In the genomic region with DNA sequence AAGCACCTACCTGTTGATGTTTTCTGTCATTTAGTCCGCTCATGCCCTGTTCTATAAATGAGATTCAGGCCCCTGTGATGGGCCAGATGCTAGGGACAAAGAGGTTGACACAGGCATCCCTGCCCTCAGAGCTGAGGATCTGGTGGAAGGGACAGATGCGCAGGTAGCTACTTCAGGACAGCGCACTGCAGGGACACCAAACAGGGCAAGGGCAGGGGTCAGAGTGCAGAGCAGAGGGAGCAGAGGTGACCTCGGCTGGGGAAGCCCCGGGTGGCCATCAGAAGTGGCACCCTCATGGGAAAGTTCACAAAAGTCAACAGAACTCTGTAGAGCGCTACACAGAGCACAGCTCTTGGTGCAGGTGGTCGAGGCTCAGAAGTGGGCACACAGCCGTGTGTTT, we compare ENCODE assay signal across 20 cellular contexts. TPM values are rescaled to one million over a fixed set of nuclear protein-coding genes. Genes with fewer than 3 reads are reported as not detected.
DNase-seq lines count a peak whose midpoint lies in the region; ATAC-seq, FAIRE-seq and TF ChIP-seq lines count a peak whose summit lies in the region.
"Had no signal": no experiment of that assay in that cellular context is flagged by ENCODE, and none has a peak within 500 bp of the region (broad histone marks: within the 10 kb centered on the region; RNA-seq: fewer than 3 reads in every experiment).

No MANE protein-coding gene starts in this region.

- no peak overlapping the region for H3K14ac ChIP-seq in H1 (ENCODE audit: insufficient read length)

- H2AFZ ChIP-seq in H1 (ENCODE audit: low read length) = no peak overlapping the region
- no peak overlapping the region for H2AFZ ChIP-seq in neural cell (ENCODE audit: low read depth, low read length)

- H3K27me3 ChIP-seq in right cardiac atrium (ENCODE audit: control insufficient read depth, insufficient read depth) = no peaks in the 10 kb centered on the region
- peaks cover 0 to 3% (median 2%) of the 10 kb centered on the region in 4 experiments; a peak in 3 of 7 replicates for H3K27me3 ChIP-seq in H1 (replicated peaks in 1 of 4; ENCODE audit: control insufficient read depth in 3 of 4, extremely low read depth in 1 of 4, insufficient read depth in 3 of 4, low read length in 3 of 4)
- H3K27me3 ChIP-seq in neural cell (ENCODE audit: insufficient read depth, low read depth, low read length) = no peaks in the 10 kb centered on the region
- H3K27me3 ChIP-seq in uterus = no peaks in the 10 kb centered on the region
- H3K27me3 ChIP-seq: foreskin keratinocyte had no signal

- no peak for TF ChIP-seq CTCF in H1 (IDR thresholded peaks at IDR 0.05; ENCODE audit: control extremely low read depth in 1 of 3, insufficient read depth in 1 of 3, low read depth in 1 of 3, low read length in 3 of 3)
- TF ChIP-seq CTCF in neural cell (IDR thresholded peaks at IDR 0.05; ENCODE audit: poor library complexity, severe bottlenecking) = no peak
- TF ChIP-seq CTCF in uterus (IDR thresholded peaks at IDR 0.05) = no peak

- TF ChIP-seq RAD21 in H1 (IDR thresholded peaks at IDR 0.05 in 1 of 2, conservative IDR thresholded peaks at IDR 0.05 in 1 of 2; ENCODE audit: low read depth in 2 of 2, low read length in 2 of 2) (no peak), neural cell (conservative IDR thresholded peaks at IDR 0.05) (no peak)

- no peak overlapping the region for H2BK5ac ChIP-seq in H1 (ENCODE audit: low read depth, low read length)

- peak overlapping the region; percentile 63; the same call in 1 of the 2 replicates for H2BK12ac ChIP-seq in H1 (ENCODE audit: low read depth, low read length)

- intact Hi-C loops in Right ventricle myocardium superior (cut with DNase I) = loop anchor here (10.0 kb wide), 1 partner anchor 65 kb away; no protein-coding TSS in a partner anchor
- intact Hi-C loops in right cardiac atrium (cut with DNase I) = loop anchor here in 1 of 4 donors (10.0 kb wide), 2 partner anchors 65 to 145 kb away; no protein-coding TSS in a partner anchor
- intact Hi-C loops in uterus (cut with DNase I; ENCODE audit: low total_unique reads) = loop anchor here (10.0 kb wide), 1 partner anchor 75 kb away; a partner anchor contains a TSS

- TF ChIP-seq EP300 in H1 (IDR thresholded peaks at IDR 0.05; ENCODE audit: borderline replicate concordance in 1 of 2, low read depth in 2 of 2, low read length in 2 of 2) (no peak), neural cell (conservative IDR thresholded peaks at IDR 0.05; ENCODE audit: poor library complexity, severe bottlenecking) (no peak)

- H3K4me2 ChIP-seq in H1 (ENCODE audit: insufficient read depth in 1 of 2, low read depth in 2 of 2, low read length in 2 of 2) (peak overlapping the region in 1 of 2 experiments; percentile 95; a peak in 2 of 4 replicates), neural cell (ENCODE audit: low read length) (no peak overlapping the region)

- no peak overlapping the region for H3K56ac ChIP-seq in H1 (replicated peaks; ENCODE audit: insufficient read length, low read depth, low read length)

- no peak overlapping the region for H2BK20ac ChIP-seq in H1 (ENCODE audit: low read length)

- no peak overlapping the region for H3K23ac ChIP-seq in H1 (ENCODE audit: insufficient read length)

- no peaks in the 10 kb centered on the region for H3K9me2 ChIP-seq in neural cell (ENCODE audit: insufficient read depth, low read length)

- H3K9me3 ChIP-seq in right cardiac atrium (ENCODE audit: control insufficient read depth, low read length) (no peaks in the 10 kb centered on the region), H1 (ENCODE audit: insufficient read depth in 2 of 2, low read depth in 1 of 2, low read length in 1 of 2) (no peaks in the 10 kb centered on the region), neural cell (ENCODE audit: low read length) (no peaks in the 10 kb centered on the region), uterus (no peaks in the 10 kb centered on the region)
- H3K9me3 ChIP-seq: left ventricle myocardium inferior, prostate gland had no signal

- TF ChIP-seq POLR2A in H1 (IDR thresholded peaks at IDR 0.05; ENCODE audit: control extremely low read depth in 1 of 2, low read depth in 2 of 2, low read length in 2 of 2) (no peak), uterus (IDR thresholded peaks at IDR 0.05) (no peak)

- H3K27ac ChIP-seq in right cardiac atrium (ENCODE audit: low read length) (no peak overlapping the region), H1 (ENCODE audit: low read depth, low read length) (no peak overlapping the region), neural cell (ENCODE audit: low read length) (peak overlapping the region; percentile 85), uterus (peak overlapping the region; percentile 82 to 84)
- H3K27ac ChIP-seq: foreskin keratinocyte had no signal

- H3K4me1 ChIP-seq in right cardiac atrium (ENCODE audit: control insufficient read depth, insufficient read depth, low read length) (peaks cover 2% of the 10 kb centered on the region), H1 (replicated peaks in 1 of 4; ENCODE audit: control insufficient read depth in 3 of 4, insufficient read depth in 4 of 4, low read length in 3 of 4) (peaks cover 15 to 29% (median 22%) of the 10 kb centered on the region in 4 experiments), uterus (peaks cover 2 to 17% of the 10 kb centered on the region in 2 donors)

- H3K79me2 ChIP-seq in H1 (ENCODE audit: control insufficient read depth in 1 of 2, insufficient read depth in 2 of 2, low read length in 2 of 2) (no peaks in the 10 kb centered on the region), neural cell (replicated peaks; ENCODE audit: insufficient read depth, low read length) (peaks cover 29% of the 10 kb centered on the region)

- H3K36me3 ChIP-seq in H1 (ENCODE audit: control insufficient read depth in 2 of 4, insufficient read depth in 4 of 4, low read length in 3 of 4) (peaks cover 0 to 6% (median 0%) of the 10 kb centered on the region in 4 experiments; a peak in 1 of 8 replicates), neural cell (ENCODE audit: insufficient read depth, low read length) (no peaks in the 10 kb centered on the region), uterus (no peaks in the 10 kb centered on the region)

- H2BK120ac ChIP-seq in H1 (replicated peaks; ENCODE audit: low read depth, low read length) = no peak overlapping the region

- H3K23me2 ChIP-seq in H1 (ENCODE audit: low read depth, low read length) = peaks cover 12% of the 10 kb centered on the region

- peak; percentile 22 for DNase-seq in Right ventricle myocardium superior
- DNase-seq in right cardiac atrium = no peak
- DNase-seq in H1 (ENCODE audit: low read depth in 1 of 2, low spot score in 2 of 2) = no peak
- no peak for DNase-seq in uterus
- DNase-seq in HK-2 (ENCODE audit: unreplicated experiment) = no peak
- DNase-seq in DMS79 (lab: John Stamatoyannopoulos, UW) = no peak
- DNase-seq: activated B cell treated with CpG ODN at 0.5 μM for 24 hours; aorta; CD4-positive, alpha-beta T cell; DMS79 treated with DMSO at 0.1 percent for 48 hours; foreskin keratinocyte; left ventricle myocardium inferior; NCI-H146; NCI-H226; stimulated activated CD4-positive, alpha-beta T cell treated with anti-CD3 and anti-CD28 coated beads, Interleukin-12 subunit alpha, Interleukin-12 subunit beta, amount 100 ng/mL, for 4 hours; stimulated activated naive CD4-positive, alpha-beta T cell treated with Interleukin-2 at 50 U/mL for 16 hours had no signal

- 91% methylated on average over 8 of the region's 8 CpGs for WGBS in right cardiac atrium
- WGBS in H1 (ENCODE audit: extremely low coverage in 1 of 2, insufficient coverage in 1 of 2, insufficient read length in 1 of 2, insufficient replicate concordance in 2 of 2, low coverage in 1 of 2, low lambda C conversion rate in 2 of 2, missing lambda C conversion rate in 1 of 2), 2 experiments = 83% methylated on average over 8 of the region's 8 CpGs; no CpG with 5 or more reads in 1 of the 2 experiments

- CTCF ChIA-PET in H1 (lab: Charles Lee; ENCODE audit: partially characterized antibody) = interaction anchor here (0.6 to 1.6 kb wide), 5 partner anchors 9 to 103 kb away, joined by 3 to 10 read pairs (median 3); no protein-coding TSS in a partner anchor

- H4K91ac ChIP-seq in H1 (replicated peaks; ENCODE audit: insufficient read length, low read length) = no peak overlapping the region

- no peak overlapping the region for H3K4me3 ChIP-seq in right cardiac atrium (ENCODE audit: low read length)
- no peak overlapping the region for H3K4me3 ChIP-seq in H1 (ENCODE audit: extremely low read depth in 1 of 4, insufficient read depth in 2 of 4, low read depth in 3 of 4, low read length in 4 of 4)
- H3K4me3 ChIP-seq in neural cell (ENCODE audit: low read length) = no peak overlapping the region
- H3K4me3 ChIP-seq in uterus = no peak overlapping the region
- H3K4me3 ChIP-seq: left ventricle myocardium inferior, prostate gland had no signal

- H2BK15ac ChIP-seq in H1 (ENCODE audit: low read length) = no peak overlapping the region

- H4K20me1 ChIP-seq in H1 (replicated peaks in 1 of 2; ENCODE audit: control insufficient read depth in 1 of 2, insufficient read depth in 2 of 2, low read length in 2 of 2) (peaks cover 4% of the 10 kb centered on the region in 2 experiments), neural cell (ENCODE audit: insufficient read depth) (no peaks in the 10 kb centered on the region)

- no peaks in the 10 kb centered on the region for H3F3A ChIP-seq in neural cell (ENCODE audit: insufficient read depth, low read length, poor library complexity, severe bottlenecking)

- no peak overlapping the region for H4K5ac ChIP-seq in H1 (ENCODE audit: insufficient read length, low read depth, low read length)

- H3K79me1 ChIP-seq in H1 (ENCODE audit: low read depth, low read length) = peaks cover 2% of the 10 kb centered on the region; the same call in 1 of the 2 replicates

- H4K8ac ChIP-seq in H1 (ENCODE audit: extremely low read depth, insufficient read depth, low read length) = no peak overlapping the region; the same call in 1 of the 2 replicates

- H3K9ac ChIP-seq in H1 (replicated peaks in 1 of 4; ENCODE audit: extremely low read depth in 1 of 4, low read depth in 3 of 4, low read length in 3 of 4) (no peak overlapping the region), neural cell (ENCODE audit: low read length) (peak overlapping the region; percentile 95)

- POLR2A ChIA-PET in H1 (lab: Charles Lee; ENCODE audit: partially characterized antibody) = interaction anchor here (0.9 to 3.4 kb wide), 6 partner anchors 10 to 66 kb away, joined by 3 to 11 read pairs (median 3); a partner anchor contains a TSS

- H2AK5ac ChIP-seq in H1 (ENCODE audit: low read depth, low read length) = peak overlapping the region; percentile 25; the same call in 1 of the 2 replicates

- no peak for FAIRE-seq in H1 (lab: Jason Lieb, UNC)
- FAIRE-seq: endothelial cell of umbilical vein had no signal

- no peak overlapping the region for H3K4ac ChIP-seq in H1 (replicated peaks; ENCODE audit: insufficient read length, low read depth, low read length)

- no peak for ATAC-seq in Right ventricle myocardium superior (ENCODE audit: poor library complexity)
- ATAC-seq in right cardiac atrium = no peak
- no peak for ATAC-seq in HG03520 (IDR thresholded peaks at IDR 0.05; ENCODE audit: unreplicated experiment)
- ATAC-seq: foreskin keratinocyte had no signal

- H3K18ac ChIP-seq in H1 (ENCODE audit: extremely low read depth, low read length) = no peak overlapping the region

RNA-seq across cellular contexts. Expression of a gene that starts 5.6 kb away (rescaled TPM):
- total RNA-seq in Right ventricle myocardium superior = 12.9 TPM
- 10 to 100 TPM; 25.6 to 36.3 (median 30.0) TPM for total RNA-seq in right cardiac atrium
- polyA plus RNA-seq in right cardiac atrium = 18.0 TPM
- total RNA-seq in H1 (2021; fragmentation: NEBNext Ultra II Directional; extraction: Animal tissue kit (Norgen Biotek cat#: 25700)) = 52.7 and 55.1 TPM in 2 replicates
- polyA plus RNA-seq in H1 (2011; rRNA removed) = 15.8 and 23.3 TPM in 2 replicates
- 23.1 TPM for polyA plus RNA-seq in H1 (2011; cell fraction: cytosol; rRNA removed)
- 16.1 TPM for polyA plus RNA-seq in H1 (2011; cell fraction: nucleus; rRNA removed)
- 44.2 to 49.8 TPM (median 48.1 TPM) in 4 replicates for polyA plus RNA-seq in H1 (2012, experiment 1 of 2)
- 34.1 TPM for polyA plus RNA-seq in H1 (2012, experiment 2 of 2)
- 29.7 TPM for polyA plus RNA-seq in H1 (2013, experiment 1 of 2)
- 29.0 TPM for polyA plus RNA-seq in H1 (2013, experiment 2 of 2)
- polyA minus RNA-seq in H1 (2011; rRNA and poly(A)+ RNA removed) = 10.0 and 14.9 TPM in 2 replicates
- polyA minus RNA-seq in H1 (2011; cell fraction: cytosol; rRNA and poly(A)+ RNA removed) = 14.5 TPM
- polyA minus RNA-seq in H1 (2011; cell fraction: nucleus; rRNA and poly(A)+ RNA removed) = 12.4 TPM
- polyA plus RNA-seq in neural cell = 191 and 205 TPM in 2 replicates
- 189 and 190 TPM in 2 replicates for polyA minus RNA-seq in neural cell
- 10 to 100 TPM; 12.6 to 58.0 (median 39.4) TPM for total RNA-seq in uterus

Comparison
In these comparisons a context has a peak if more than half of its experiments do, and no peak if none do; other contexts are left out.
1. H3K27ac ChIP-seq: peak in neural cell (single experiment) and uterus (2 of 2); none in right cardiac atrium (single experiment) and H1 (single experiment).